In the genomic region with DNA sequence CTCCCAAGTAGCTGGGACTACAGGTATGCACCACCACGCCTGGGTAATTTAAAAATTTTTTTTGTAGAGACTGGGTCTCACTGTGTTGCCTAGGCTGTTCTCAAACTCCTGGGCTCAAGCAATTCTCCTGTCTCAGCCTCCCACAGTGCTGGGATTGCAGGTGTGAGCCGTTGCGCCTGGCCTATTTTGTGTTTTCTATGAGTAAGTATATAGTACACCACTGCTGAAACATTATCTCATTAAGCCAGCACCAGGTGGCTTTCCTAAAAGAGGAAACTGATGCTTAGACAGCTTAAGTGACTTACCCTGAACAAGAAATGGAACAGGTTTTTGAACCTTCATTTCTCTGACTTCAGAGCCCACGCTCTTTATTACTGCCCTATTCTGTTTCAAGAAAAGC, we compare ENCODE assay signal across 15 cellular contexts.
"Had no signal": no experiment of that assay in that cellular context is flagged by ENCODE, and none has a peak within 500 bp of the region (broad histone marks: within the 10 kb centered on the region; RNA-seq: fewer than 3 reads in every experiment).

No MANE protein-coding gene starts in this region.

- H3K27me3 ChIP-seq: adrenal gland, pancreas, upper lobe of left lung had no signal

- H3K27ac ChIP-seq: adrenal gland, pancreas, upper lobe of left lung had no signal

- H3K27me3 Mint-ChIP-seq: activated naive CD4-positive, alpha-beta T cell treated with anti-CD3 and anti-CD28 coated beads, Interleukin-2, amount 50 U/mL, for 24 hours; stimulated activated naive CD8-positive, alpha-beta T cell treated with anti-CD3 and anti-CD28 coated beads, Interleukin-15, amount 100 ng/mL, for 72 hours had no signal

- H3K27ac Mint-ChIP-seq: activated CD4-positive, alpha-beta T cell treated with anti-CD3 and anti-CD28 coated beads, Interleukin-2, amount 10 ng/mL, durations not matched to agents 24 days and 14 days; activated CD8-positive, alpha-beta T cell treated with anti-CD3 and anti-CD28 coated beads, Interleukin-2, amount 10 ng/mL, durations not matched to agents 7 days and 5 days; activated naive CD4-positive, alpha-beta T cell treated with anti-CD3 and anti-CD28 coated beads, Interleukin-2, amount 50 U/mL, for 24 hours; naive thymus-derived CD4-positive, alpha-beta T cell; stimulated activated naive CD8-positive, alpha-beta T cell treated with anti-CD3 and anti-CD28 coated beads, Interleukin-15, amount 100 ng/mL, for 72 hours had no signal

- H3K36me3 ChIP-seq: adrenal gland, pancreas, upper lobe of left lung had no signal

- H3K9me3 Mint-ChIP-seq: activated CD4-positive, alpha-beta T cell treated with anti-CD3 and anti-CD28 coated beads, Interleukin-2, amount 10 ng/mL, durations not matched to agents 24 days and 14 days; activated naive CD4-positive, alpha-beta T cell treated with anti-CD3 and anti-CD28 coated beads, Interleukin-2, amount 50 U/mL, for 24 hours; stimulated activated naive CD8-positive, alpha-beta T cell treated with anti-CD3 and anti-CD28 coated beads, Interleukin-15, amount 100 ng/mL, for 72 hours had no signal

- DNase-seq: activated CD4-positive, alpha-beta T cell treated with anti-CD3 and anti-CD28 coated beads, Interleukin-2, amount 10 ng/mL, durations not matched to agents 24 days and 14 days; activated CD4-positive, CD25-positive, alpha-beta regulatory T cell; activated CD8-positive, alpha-beta memory T cell treated with anti-CD3 and anti-CD28 coated beads, Interleukin-2, amount 50 U/mL, for 4 hours; activated CD8-positive, alpha-beta T cell treated with anti-CD3 and anti-CD28 coated beads, Interleukin-2, amount 10 ng/mL, durations not matched to agents 7 days and 5 days; activated effector memory CD4-positive, alpha-beta T cell treated with anti-CD3 and anti-CD28 coated beads, Interleukin-2, amount 50 U/mL, for 16 hours; activated T-cell treated with anti-CD3 and anti-CD28 coated beads, Interleukin-2, amount 50 U/mL, for 48 hours; adrenal gland; left cardiac atrium; naive thymus-derived CD4-positive, alpha-beta T cell; pancreas; stimulated activated naive CD8-positive, alpha-beta T cell treated with anti-CD3 and anti-CD28 coated beads, Interleukin-15, amount 100 ng/mL, for 72 hours; upper lobe of left lung had no signal

- H3K4me3 Mint-ChIP-seq: activated CD4-positive, alpha-beta T cell treated with anti-CD3 and anti-CD28 coated beads, Interleukin-2, amount 10 ng/mL, durations not matched to agents 24 days and 14 days; activated CD8-positive, alpha-beta T cell treated with anti-CD3 and anti-CD28 coated beads, Interleukin-2, amount 10 ng/mL, durations not matched to agents 7 days and 5 days; activated naive CD4-positive, alpha-beta T cell treated with anti-CD3 and anti-CD28 coated beads, Interleukin-2, amount 50 U/mL, for 24 hours; naive thymus-derived CD4-positive, alpha-beta T cell; stimulated activated naive CD8-positive, alpha-beta T cell treated with anti-CD3 and anti-CD28 coated beads, Interleukin-15, amount 100 ng/mL, for 72 hours had no signal

- H3K4me1 ChIP-seq: adrenal gland, pancreas, upper lobe of left lung had no signal

- H3K4me3 ChIP-seq: adrenal gland, lung, pancreas, upper lobe of left lung had no signal

- H3K9me3 ChIP-seq: adrenal gland, pancreas, upper lobe of left lung had no signal

- H3K36me3 Mint-ChIP-seq: activated naive CD4-positive, alpha-beta T cell treated with anti-CD3 and anti-CD28 coated beads, Interleukin-2, amount 50 U/mL, for 24 hours; naive thymus-derived CD4-positive, alpha-beta T cell had no signal

- ATAC-seq: activated CD8-positive, alpha-beta T cell treated with anti-CD3 and anti-CD28 coated beads, Interleukin-2, amount 10 ng/mL, durations not matched to agents 7 days and 5 days; left cardiac atrium; naive thymus-derived CD4-positive, alpha-beta T cell; pancreas; sciatic nerve; stimulated activated naive CD8-positive, alpha-beta T cell treated with anti-CD3 and anti-CD28 coated beads, Interleukin-15, amount 100 ng/mL, for 72 hours had no signal
